8 cellular contexts compared by ENCODE assay signal in the genomic region with DNA sequence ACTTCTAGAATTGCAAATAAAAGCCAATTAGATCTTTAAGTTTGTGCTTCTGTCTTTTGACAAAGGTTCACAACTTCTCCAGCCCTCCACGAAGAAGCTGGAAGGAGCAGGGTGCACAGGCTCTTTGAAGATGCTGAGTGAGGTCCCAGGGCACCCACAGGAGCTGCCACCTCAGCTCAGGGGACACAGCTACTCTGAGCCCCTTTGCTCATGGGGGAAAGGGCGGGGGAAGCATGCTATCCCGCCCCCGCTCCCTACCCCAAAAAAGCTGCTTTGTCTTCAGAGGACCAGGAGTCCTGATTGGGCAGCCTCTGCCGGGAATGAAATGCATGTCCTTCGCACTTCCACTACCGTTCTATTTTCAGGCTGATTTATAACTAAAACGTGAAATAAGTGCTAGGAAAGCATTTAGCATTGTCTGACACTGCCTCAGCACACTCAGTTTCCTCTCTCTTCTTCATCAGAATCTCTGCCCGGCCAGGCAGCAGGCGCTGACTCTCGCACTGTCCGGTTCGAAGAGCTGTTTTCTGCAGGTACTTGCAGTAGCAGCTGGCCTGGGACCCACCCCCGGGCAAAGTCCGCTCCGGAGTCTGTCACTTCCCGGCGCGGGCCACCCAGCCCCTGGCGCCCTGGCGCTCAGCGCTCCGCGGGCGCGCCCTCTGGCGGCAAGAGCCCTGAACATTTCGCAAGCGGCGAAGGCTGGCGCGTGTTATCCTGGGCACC. TPM values are rescaled to one million over a fixed set of nuclear protein-coding genes. Genes with fewer than 3 reads are reported as not detected.
DNase-seq lines count a peak whose midpoint lies in the region; ATAC-seq, FAIRE-seq and TF ChIP-seq lines count a peak whose summit lies in the region.

No MANE protein-coding gene starts in this region.

- ATAC-seq in GM18867 (IDR thresholded peaks at IDR 0.05; ENCODE audit: unreplicated experiment) (peak; percentile 97), HG03103 (IDR thresholded peaks at IDR 0.05; ENCODE audit: low read depth, unreplicated experiment) (peak; percentile 89)

- no peaks in the 10 kb centered on the region for H3K27me3 ChIP-seq in keratinocyte (ENCODE audit: control insufficient read depth, extremely low read depth, insufficient read depth, low read length)

- no peak overlapping the region for H3K27ac ChIP-seq in keratinocyte (ENCODE audit: control insufficient read depth, insufficient read depth, low read length)

- dilution Hi-C loops in keratinocyte (cut with MboI; ENCODE audit: extremely low pct_ligation_motif_present, low sequenced_read_pairs), result no loop called here

- DNase-seq in AG08395 (ENCODE audit: low spot score) (peak; percentile 85), NCI-H2196 treated with DMSO at 0.1 percent for 48 hours (lab: John Stamatoyannopoulos, UW; ENCODE audit: unreplicated experiment) (peak; percentile 40), keratinocyte (ENCODE audit: low read depth, low spot score) (no peak)
- DNase-seq in activated CD4-positive, CD25-positive, alpha-beta regulatory T cell treated with anti-CD3 and anti-CD28 coated beads, Interleukin-2, amount 50 U/mL, for 16 hours (ENCODE audit: low read depth, low spot score), result peak; percentile 67
- DNase-seq in central memory CD4-positive, alpha-beta T cell, result peak; percentile 67
- peak; percentile 60 to 74 for DNase-seq in stimulated activated CD4-positive, alpha-beta T cell treated with anti-CD3 and anti-CD28 coated beads, Interleukin-15, amount 100 ng/mL, for 48 hours (ENCODE audit: low read depth in 2 of 2)

- H4K20me1 ChIP-seq in keratinocyte (ENCODE audit: control insufficient read depth, extremely low read depth, insufficient read depth, low read length), result no peaks in the 10 kb centered on the region

- H3K9ac ChIP-seq in keratinocyte (ENCODE audit: control insufficient read depth, extremely low read depth, insufficient read depth, low read length), result no peak overlapping the region

- no peaks in the 10 kb centered on the region for H3K36me3 ChIP-seq in keratinocyte (ENCODE audit: control insufficient read depth in 2 of 2, extremely low read depth in 1 of 2, insufficient read depth in 2 of 2, low read length in 2 of 2)

- peak; percentile 74 to 91 (median 87) for TF ChIP-seq CTCF in keratinocyte (optimal IDR thresholded peaks at IDR 0.05 in 1 of 3, IDR thresholded peaks at IDR 0.05 in 1 of 3, conservative IDR thresholded peaks at IDR 0.05 in 1 of 3; ENCODE audit: extremely low read depth in 1 of 3, insufficient read depth in 2 of 3, low read length in 3 of 3)

- no peaks in the 10 kb centered on the region for H3K79me2 ChIP-seq in keratinocyte (ENCODE audit: control insufficient read depth, insufficient read depth, low read length)

- H2AFZ ChIP-seq in keratinocyte (ENCODE audit: control insufficient read depth, low read length), result peak overlapping the region; percentile 36

- no peaks in the 10 kb centered on the region for H3K9me1 ChIP-seq in keratinocyte (ENCODE audit: control insufficient read depth, extremely low read depth, insufficient read depth, low read length)

- FAIRE-seq in keratinocyte (lab: Jason Lieb, UNC), result peak; percentile 9

- H3K4me3 ChIP-seq in keratinocyte (ENCODE audit: control insufficient read depth in 2 of 3, extremely low read depth in 1 of 3, insufficient read depth in 2 of 3, low read depth in 1 of 3, low read length in 3 of 3), result no peak overlapping the region

- no peaks in the 10 kb centered on the region for H3K9me3 ChIP-seq in keratinocyte (ENCODE audit: control insufficient read depth, low read depth, low read length)

- H3K4me1 ChIP-seq in keratinocyte (ENCODE audit: control insufficient read depth, extremely low read depth, insufficient read depth, low read length), result peaks cover 8% of the 10 kb centered on the region

- H3K4me2 ChIP-seq in keratinocyte (ENCODE audit: control insufficient read depth, extremely low read depth, insufficient read depth, low read depth, low read length), result peak overlapping the region; percentile 75

RNA-seq across cellular contexts. Expression of a gene that starts 45.5 kb away (rescaled TPM):
- 2.1 to 4.4 TPM (median 2.7 TPM) in 3 replicates for polyA plus RNA-seq in keratinocyte
- polyA plus RNA-seq in keratinocyte (2011; ENCODE audit: low read depth), result 0.60 TPM
- polyA plus RNA-seq in keratinocyte (2011; cell fraction: cytosol; rRNA removed), result 1.5 and 2.4 TPM in 2 replicates
- 5.1 and 6.5 TPM in 2 replicates for polyA plus RNA-seq in keratinocyte (2011; cell fraction: nucleus; rRNA removed)
- 2.7 and 2.8 TPM in 2 replicates for polyA plus RNA-seq in keratinocyte (2012; ENCODE audit: low replicate concordance)
- polyA minus RNA-seq in keratinocyte, result 3.1 to 7.2 TPM (median 4.1 TPM) in 3 replicates
- 3.3 TPM for polyA minus RNA-seq in keratinocyte (2011; cell fraction: cytosol; rRNA and poly(A)+ RNA removed)
- polyA minus RNA-seq in keratinocyte (2011; cell fraction: nucleus; rRNA and poly(A)+ RNA removed), result 5.3 and 5.4 TPM in 2 replicates
